ENCODE assay signal across 1 cellular context in genomic region chr7:2095533-2095932, GRCh38.
TF ChIP-seq lines count a peak whose summit lies in the region.

No MANE protein-coding gene starts in this region.

TF ChIP-seq in H1, 55 proteins besides CTCF, POLR2A, EP300 and RAD21 (continued from another document):
- TF ChIP-seq E2F6 (IDR thresholded peaks at IDR 0.05) (no peak), SRF (IDR thresholded peaks at IDR 0.05; ENCODE audit: low read depth, low read length) (no peak), SUZ12 (IDR thresholded peaks at IDR 0.05; ENCODE audit: low read length) (no peak), NRF1 (IDR thresholded peaks at IDR 0.05; ENCODE audit: low read depth, low read length) (no peak), KDM4A (IDR thresholded peaks at IDR 0.05; ENCODE audit: low read depth, low read length, severe bottlenecking) (no peak), RNF2 (IDR thresholded peaks at IDR 0.05; ENCODE audit: borderline replicate concordance, low read depth, low read length, missing control alignments, poor library complexity, severe bottlenecking) (no peak), CHD7 (IDR thresholded peaks at IDR 0.05; ENCODE audit: insufficient replicate concordance, low read length) (no peak), EZH2 (IDR thresholded peaks at IDR 0.05; ENCODE audit: low read depth, low read length, severe bottlenecking) (no peak)
